In genomic region chr14:29140059-29140458, GRCh38 we compare ENCODE assay signal across 8 cellular contexts.
"Had no signal": no experiment of that assay in that cellular context is flagged by ENCODE, and none has a peak within 500 bp of the region (broad histone marks: within the 10 kb centered on the region; RNA-seq: fewer than 3 reads in every experiment).

No MANE protein-coding gene starts in this region.

- FAIRE-seq: H1, H54, K562 had no signal

- H3K4me2 ChIP-seq: GM23338 had no signal

- DNase-seq: H9, HCEC 1CT, IMR-90, KG1 had no signal

- H3K4me3 ChIP-seq: GM23338, K562 had no signal

- H2AFZ ChIP-seq: GM23338 had no signal

- ATAC-seq: GM23338, K562 had no signal
